In genomic region chr5:68884893-68885292, GRCh38 we compare ENCODE assay signal across 9 cellular contexts.
A peak's percentile ranks its signal among the peaks of the same experiment; 100 is the strongest.
DNase-seq lines count a peak whose midpoint lies in the region; ATAC-seq and TF ChIP-seq lines count a peak whose summit lies in the region.
"Had no signal": no experiment of that assay in that cellular context is flagged by ENCODE, and none has a peak within 500 bp of the region (broad histone marks: within the 10 kb centered on the region; RNA-seq: fewer than 3 reads in every experiment).

No MANE protein-coding gene starts in this region.

- H3K27me3 ChIP-seq in CD4-positive, alpha-beta T cell (ENCODE audit: control insufficient read depth, insufficient read depth, low read length) = no peaks in the 10 kb centered on the region
- H3K27me3 ChIP-seq in WERI-Rb-1 (ENCODE audit: insufficient read depth, low read depth, severe bottlenecking) (no peaks in the 10 kb centered on the region), testis (no peaks in the 10 kb centered on the region)

- H3K4me1 Mint-ChIP-seq in CD4-positive, alpha-beta T cell (ENCODE audit: low read depth) = peaks cover 40% of the 10 kb centered on the region

- CTCF ChIA-PET in CD4-positive, alpha-beta T cell (lab: Charles Lee) = no interaction called here
- CTCF ChIA-PET in HEK293T (lab: Yijun Ruan, JAX) = interaction anchor here (0.7 kb wide), 1 partner anchor 11 kb away, joined by 5 read pairs; no protein-coding TSS in a partner anchor

- H3K4me1 ChIP-seq in testis = no peaks in the 10 kb centered on the region

- no peak overlapping the region for H3K27ac ChIP-seq in CD4-positive, alpha-beta T cell (ENCODE audit: low read depth, low read length)
- H3K27ac ChIP-seq in WERI-Rb-1 (no peak overlapping the region), testis (no peak overlapping the region)

- H3K27me3 Mint-ChIP-seq in CD4-positive, alpha-beta T cell = no peaks in the 10 kb centered on the region

- TF ChIP-seq POLR2A in testis (IDR thresholded peaks at IDR 0.05) = no peak

- POLR2A ChIA-PET in CD4-positive, alpha-beta T cell (lab: Charles Lee) = interaction anchor here (0.6 to 2.7 kb wide), 5 partner anchors 9 to 1291 kb away, joined by 3 to 24 read pairs (median 5); no protein-coding TSS in a partner anchor
- POLR2A ChIA-PET in HEK293T (lab: Yijun Ruan, JAX) = no interaction called here

- no peaks in the 10 kb centered on the region for H3K9me3 ChIP-seq in CD4-positive, alpha-beta T cell (ENCODE audit: control insufficient read depth, low read length)
- no peaks in the 10 kb centered on the region for H3K9me3 ChIP-seq in WERI-Rb-1 (ENCODE audit: severe bottlenecking)
- no peaks in the 10 kb centered on the region for H3K9me3 ChIP-seq in testis

- H3K36me3 ChIP-seq in WERI-Rb-1 = no peaks in the 10 kb centered on the region
- H3K36me3 ChIP-seq in testis (ENCODE audit: low read depth, missing control alignments) = no peaks in the 10 kb centered on the region

- TF ChIP-seq CTCF in CD4-positive, alpha-beta T cell (IDR thresholded peaks at IDR 0.05) = no peak
- peak; percentile 44 for TF ChIP-seq CTCF in WERI-Rb-1 (IDR thresholded peaks at IDR 0.05; ENCODE audit: low read depth, low read length)
- peak in 1 of 3 experiments; percentile 34 for TF ChIP-seq CTCF in testis (IDR thresholded peaks at IDR 0.05)

- no peak overlapping the region for H3K27ac Mint-ChIP-seq in CD4-positive, alpha-beta T cell

- peak; percentile 49 for ATAC-seq in CD4-positive, alpha-beta T cell (ENCODE audit: poor library complexity)

- H3K36me3 Mint-ChIP-seq in CD4-positive, alpha-beta T cell (ENCODE audit: low read depth) = no peaks in the 10 kb centered on the region

- intact Hi-C loops in CD4-positive, alpha-beta T cell (cut with DNase I, micrococcal nuclease) = loop anchor here (10.0 kb wide), 1 partner anchor 600 kb away; no protein-coding TSS in a partner anchor
- intact Hi-C loops in testis (cut with DNase I; ENCODE audit: low total_unique reads) = no loop called here

- no peaks in the 10 kb centered on the region for H3K9me3 Mint-ChIP-seq in CD4-positive, alpha-beta T cell

- DNase-seq in CD4-positive, alpha-beta T cell = no peak
- peak; percentile 25 for DNase-seq in HEK293T (ENCODE audit: extremely low spot score)
- peak; percentile 17 for DNase-seq in WERI-Rb-1
- peak; percentile 15 for DNase-seq in kidney tubule cell (ENCODE audit: low spot score)
- DNase-seq in iPS-NIHi7 (ENCODE audit: extremely low spot score) = no peak
- DNase-seq in testis = no peak
- no peak for DNase-seq in stimulated activated CD8-positive, alpha-beta memory T cell treated with anti-CD3 and anti-CD28 coated beads, Interleukin-4, amount 100 ng/mL, for 48 hours
- DNase-seq in mucosa of gallbladder (ENCODE audit: low spot score) = no peak
- DNase-seq: RPMI8226 had no signal

- peak overlapping the region; percentile 15 for H3K4me3 Mint-ChIP-seq in CD4-positive, alpha-beta T cell

- H3K4me3 ChIP-seq in WERI-Rb-1 (ENCODE audit: low read depth, low read length) (no peak overlapping the region), testis (no peak overlapping the region)

TF ChIP-seq in HEK293T, 16 proteins besides CTCF, POLR2A, EP300 and RAD21:
- TF ChIP-seq CTBP1 (IDR thresholded peaks at IDR 0.05; ENCODE audit: borderline replicate concordance) = no peak
- TF ChIP-seq PKNOX1 (IDR thresholded peaks at IDR 0.05) = peak; percentile 81

Comparison
In these comparisons a context has a peak if more than half of its experiments do, and no peak if none do; other contexts are left out.
1. DNase-seq: peak in HEK293T (single experiment), WERI-Rb-1 (single experiment) and kidney tubule cell (single experiment); none in CD4-positive, alpha-beta T cell (0 of 10), iPS-NIHi7 (single experiment), testis (single experiment), stimulated activated CD8-positive, alpha-beta memory T cell treated with anti-CD3 and anti-CD28 coated beads, Interleukin-4, amount 100 ng/mL, for 48 hours (single experiment) and mucosa of gallbladder (single experiment).